ENCODE assay signal across 22 cellular contexts in the genomic region with DNA sequence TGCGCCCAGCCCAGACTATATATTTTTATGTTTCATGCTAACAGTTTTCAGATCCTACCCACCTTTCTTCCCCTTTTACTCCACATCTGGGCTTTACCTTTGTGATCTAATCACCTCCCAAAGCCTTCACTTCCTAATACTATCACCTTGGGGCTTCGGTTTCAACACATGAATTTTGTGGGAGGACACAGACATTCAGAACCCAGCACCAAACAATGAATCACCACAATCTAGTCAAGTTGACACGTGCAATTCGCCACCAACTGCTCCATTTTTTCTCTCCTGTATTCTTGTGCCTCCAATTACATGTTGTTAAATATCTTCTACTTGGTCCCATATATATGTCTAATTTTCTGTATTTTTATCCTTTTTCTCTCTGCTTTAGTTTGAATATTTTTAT.
"Had no signal": no experiment of that assay in that cellular context is flagged by ENCODE, and none has a peak within 500 bp of the region (broad histone marks: within the 10 kb centered on the region; RNA-seq: fewer than 3 reads in every experiment).

No MANE protein-coding gene starts in this region.

- ATAC-seq: gastrocnemius medialis; left cardiac atrium; left lung; natural killer cell; right lobe of liver; stimulated activated naive CD8-positive, alpha-beta T cell treated with anti-CD3 and anti-CD28 coated beads, Interleukin-15, amount 100 ng/mL, for 72 hours; upper lobe of right lung had no signal

- H3K4me1 Mint-ChIP-seq: stimulated activated naive CD8-positive, alpha-beta T cell treated with anti-CD3 and anti-CD28 coated beads, Interleukin-15, amount 100 ng/mL, for 72 hours had no signal

- H3K4me1 ChIP-seq: gastrocnemius medialis, left lung, parathyroid adenoma, right lobe of liver, suprapubic skin, transverse colon, upper lobe of right lung had no signal

- H3K27ac Mint-ChIP-seq: natural killer cell; neural progenitor cell; progenitor cell of endocrine pancreas; stimulated activated naive CD8-positive, alpha-beta T cell treated with anti-CD3 and anti-CD28 coated beads, Interleukin-15, amount 100 ng/mL, for 72 hours had no signal

- H3K36me3 ChIP-seq: gastrocnemius medialis, left lung, neural progenitor cell, right lobe of liver, transverse colon, upper lobe of right lung, vagina had no signal

- H3K4me3 ChIP-seq: coronary artery, gastrocnemius medialis, left lung, neural progenitor cell, right lobe of liver, suprapubic skin, transverse colon, upper lobe of right lung, vagina had no signal

- H3K9me3 Mint-ChIP-seq: natural killer cell had no signal

- H3K27me3 ChIP-seq: gastrocnemius medialis, left lung, right lobe of liver, suprapubic skin, transverse colon, upper lobe of right lung, vagina had no signal

- H3K36me3 Mint-ChIP-seq: natural killer cell had no signal

- H3K27me3 Mint-ChIP-seq: progenitor cell of endocrine pancreas; stimulated activated naive CD8-positive, alpha-beta T cell treated with anti-CD3 and anti-CD28 coated beads, Interleukin-15, amount 100 ng/mL, for 72 hours had no signal

- H3K27ac ChIP-seq: coronary artery, gastrocnemius medialis, left lung, neural progenitor cell, parathyroid adenoma, right lobe of liver, suprapubic skin, transverse colon, upper lobe of right lung, vagina had no signal

- DNase-seq: dermis blood vessel endothelial cell; effector memory CD4-positive, alpha-beta T cell; gastrocnemius medialis; head of caudate nucleus; left cardiac atrium; left lung; mesendoderm; natural killer cell; right lobe of liver; small intestine; stimulated activated CD4-positive, alpha-beta T cell treated with anti-CD3 and anti-CD28 coated beads, Interleukin-15, amount 100 ng/mL, for 24 hours; stimulated activated CD4-positive, alpha-beta T cell treated with anti-CD3 and anti-CD28 coated beads, Interleukin-2, amount 100 ng/mL, for 48 hours; stimulated activated naive CD4-positive, alpha-beta T cell; stimulated activated naive CD8-positive, alpha-beta T cell treated with anti-CD3 and anti-CD28 coated beads, Interleukin-15, amount 100 ng/mL, for 72 hours; transverse colon; upper lobe of right lung had no signal

- H3K9me3 ChIP-seq: left lung, right lobe of liver, suprapubic skin, transverse colon, upper lobe of right lung, vagina had no signal

- H3K4me3 Mint-ChIP-seq: natural killer cell; neural progenitor cell; stimulated activated naive CD8-positive, alpha-beta T cell treated with anti-CD3 and anti-CD28 coated beads, Interleukin-15, amount 100 ng/mL, for 72 hours had no signal
